ENCODE assay signal across 19 cellular contexts in the genomic region with DNA sequence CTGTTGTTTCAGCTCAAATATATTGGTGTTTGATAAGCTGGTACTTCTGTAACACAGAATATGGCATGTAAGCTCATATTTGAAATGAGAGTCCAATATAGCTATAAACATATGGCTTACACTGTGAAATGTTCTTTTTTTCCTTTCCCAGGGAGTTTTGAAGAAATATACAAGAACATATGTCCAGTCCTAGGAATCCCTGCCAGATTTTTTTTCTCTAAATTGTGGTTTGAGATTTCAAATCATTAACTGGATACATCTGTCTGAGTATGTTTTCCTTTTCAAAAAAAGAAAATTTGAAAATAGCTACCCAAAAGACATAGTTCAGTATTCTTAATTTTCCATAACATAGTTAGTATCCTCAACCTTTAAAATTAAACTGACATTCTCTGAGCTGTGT.
DNase-seq lines count a peak whose midpoint lies in the region; ATAC-seq and TF ChIP-seq lines count a peak whose summit lies in the region.
"Had no signal": no experiment of that assay in that cellular context is flagged by ENCODE, and none has a peak within 500 bp of the region (broad histone marks: within the 10 kb centered on the region; RNA-seq: fewer than 3 reads in every experiment).

No MANE protein-coding gene starts in this region.

- no peaks in the 10 kb centered on the region for H3K27me3 Mint-ChIP-seq in osteocyte (ENCODE audit: unreplicated experiment)

- peak overlapping the region; percentile 32 for H3K27ac Mint-ChIP-seq in osteocyte (ENCODE audit: unreplicated experiment)

- H3K36me3 ChIP-seq in heart left ventricle = no peaks in the 10 kb centered on the region
- H3K36me3 ChIP-seq: BE2C, HAP-1, SJCRH30 had no signal

- H3K4me3 Mint-ChIP-seq in osteocyte (ENCODE audit: unreplicated experiment) = no peak overlapping the region

- no peak overlapping the region for H3K27ac ChIP-seq in heart left ventricle
- H3K27ac ChIP-seq: GM23248, SJCRH30 had no signal

- in situ Hi-C loops in astrocyte of the cerebellum (cut with HindIII; ENCODE audit: low sequenced_read_pairs) = loop anchor here (25.0 kb wide), 1 partner anchor 262 kb away; no protein-coding TSS in a partner anchor

- H3K4me1 ChIP-seq in heart left ventricle = peaks cover 0 to 17% (median 8%) of the 10 kb centered on the region in 12 donors
- H3K4me1 ChIP-seq: HAP-1 had no signal

- H3K9me3 Mint-ChIP-seq in osteocyte (ENCODE audit: unreplicated experiment) = peaks cover 9% of the 10 kb centered on the region

- H3K27me3 ChIP-seq in heart left ventricle = no peaks in the 10 kb centered on the region
- H3K27me3 ChIP-seq: BE2C, SJCRH30 had no signal

- H3K36me3 Mint-ChIP-seq in osteocyte (ENCODE audit: unreplicated experiment) = peaks cover 4% of the 10 kb centered on the region

- H3K9me3 ChIP-seq in heart left ventricle = no peaks in the 10 kb centered on the region
- H3K9me3 ChIP-seq: BE2C, HAP-1, SJCRH30 had no signal

- intact Hi-C loops in heart left ventricle (cut with DNase I) = no loop called here

- no peak overlapping the region for H3K4me3 ChIP-seq in astrocyte of the cerebellum (ENCODE audit: low read depth, low read length)
- H3K4me3 ChIP-seq in heart left ventricle = no peak overlapping the region
- H3K4me3 ChIP-seq: GM23248, HAP-1, SJCRH30 had no signal

- ATAC-seq in GM21423 (IDR thresholded peaks at IDR 0.05; ENCODE audit: unreplicated experiment) = no peak
- no peak for ATAC-seq in heart left ventricle
- ATAC-seq in HG03565 (IDR thresholded peaks at IDR 0.05; ENCODE audit: unreplicated experiment) = no peak

- DNase-seq in GM03348 (ENCODE audit: low spot score) = peak; percentile 9
- DNase-seq in astrocyte of the cerebellum (ENCODE audit: low read depth) = peak; percentile 9
- peak; percentile 92 for DNase-seq in fibroblast of peridontal ligament (ENCODE audit: extremely low read depth)
- no peak for DNase-seq in osteocyte (ENCODE audit: extremely low spot score, unreplicated experiment)
- DNase-seq in heart left ventricle = no peak
- DNase-seq: BE2C, EL, GF-D8, GM23248, KG1, NCI-H1105, NCI-H146, NCI-H2029 treated with DMSO at 0.1 percent for 48 hours, NCI-H524 treated with DMSO at 0.1 percent for 48 hours, NCI-H82, SJCRH30 had no signal

- TF ChIP-seq CTCF in astrocyte of the cerebellum (IDR thresholded peaks at IDR 0.05; ENCODE audit: low read depth, low read length, missing control alignments) (no peak), osteocyte (IDR thresholded peaks at IDR 0.05) (no peak), heart left ventricle (IDR thresholded peaks at IDR 0.05) (no peak)

- peaks cover 31% of the 10 kb centered on the region for H3K4me1 Mint-ChIP-seq in osteocyte (ENCODE audit: unreplicated experiment)

- TF ChIP-seq POLR2A in heart left ventricle (IDR thresholded peaks at IDR 0.05) = no peak

Comparison
In these comparisons a context has a peak if more than half of its experiments do, and no peak if none do; other contexts are left out.
1. DNase-seq: peak in GM03348 (single experiment), astrocyte of the cerebellum (single experiment) and fibroblast of peridontal ligament (single experiment); none in osteocyte (single experiment) and heart left ventricle (0 of 5).